Comparison of ENCODE assay signal across 17 cellular contexts in genomic region chr1:201565024-201565730, GRCh38. TPM values are rescaled to one million over a fixed set of nuclear protein-coding genes. Genes with fewer than 3 reads are reported as not detected.
A peak's percentile ranks its signal among the peaks of the same experiment; 100 is the strongest.
DNase-seq lines count a peak whose midpoint lies in the region; ATAC-seq and TF ChIP-seq lines count a peak whose summit lies in the region.
"Had no signal": no experiment of that assay in that cellular context is flagged by ENCODE, and none has a peak within 500 bp of the region (broad histone marks: within the 10 kb centered on the region; RNA-seq: fewer than 3 reads in every experiment).

No MANE protein-coding gene starts in this region.

- H3K27ac ChIP-seq in esophagus squamous epithelium: peak overlapping the region in 3 of 4 donors; percentile 18 to 42 (median 36)
- H3K27ac ChIP-seq in aorta (ENCODE audit: low read depth in 1 of 2, low read length in 2 of 2): peak overlapping the region; percentile 6 to 31
- no peak overlapping the region for H3K27ac ChIP-seq in neural progenitor cell
- H3K27ac ChIP-seq: SK-N-MC had no signal

- no peak for TF ChIP-seq POLR2A in esophagus squamous epithelium (IDR thresholded peaks at IDR 0.05)

- H3K9ac ChIP-seq in neural progenitor cell: no peak overlapping the region

- H4K20me1 ChIP-seq in neural progenitor cell (ENCODE audit: low read depth): no peaks in the 10 kb centered on the region

- H2AFZ ChIP-seq in neural progenitor cell (replicated peaks): no peak overlapping the region

- TF ChIP-seq CTCF in esophagus squamous epithelium (IDR thresholded peaks at IDR 0.05) (no peak), neural progenitor cell (IDR thresholded peaks at IDR 0.05) (no peak)

- peaks cover 3 to 63% (median 13%) of the 10 kb centered on the region in 3 donors for H3K4me1 ChIP-seq in esophagus squamous epithelium
- no peaks in the 10 kb centered on the region for H3K4me1 ChIP-seq in aorta (ENCODE audit: control insufficient read depth in 1 of 2, insufficient read depth in 2 of 2, low read length in 2 of 2)
- peaks cover 12% of the 10 kb centered on the region for H3K4me1 ChIP-seq in neural progenitor cell

- H3K27me3 ChIP-seq in esophagus squamous epithelium (no peaks in the 10 kb centered on the region), aorta (ENCODE audit: control insufficient read depth in 1 of 2, insufficient read depth in 2 of 2, low read length in 1 of 2) (no peaks in the 10 kb centered on the region), neural progenitor cell (no peaks in the 10 kb centered on the region)

- H3K4me3 ChIP-seq in esophagus squamous epithelium: no peak overlapping the region
- no peak overlapping the region for H3K4me3 ChIP-seq in aorta (ENCODE audit: low read length in 2 of 2)
- H3K4me3 ChIP-seq in neural progenitor cell: no peak overlapping the region
- H3K4me3 ChIP-seq: A549, GM12878, SK-N-MC had no signal

- no peak overlapping the region for H3K27ac Mint-ChIP-seq in neural progenitor cell
- H3K27ac Mint-ChIP-seq: activated CD4-positive, alpha-beta T cell treated with anti-CD3 and anti-CD28 coated beads, Interleukin-2, amount 10 ng/mL, durations not matched to agents 24 days and 14 days; activated naive CD4-positive, alpha-beta T cell treated with anti-CD3 and anti-CD28 coated beads, Interleukin-2, amount 50 U/mL, for 72 hours; natural killer cell; stimulated activated naive B cell treated with anti-CD40 and anti-IgM and Interleukin-4, amounts not matched to agents 10 μg/mL and 1 μg/mL and 100 μg/mL, for 72 hours had no signal

- H3K36me3 ChIP-seq in esophagus squamous epithelium (no peaks in the 10 kb centered on the region), aorta (ENCODE audit: control insufficient read depth in 1 of 2, insufficient read depth in 2 of 2, low read length in 1 of 2) (no peaks in the 10 kb centered on the region), neural progenitor cell (no peaks in the 10 kb centered on the region)

- WGBS in esophagus squamous epithelium, 2 donors: 77 to 91% methylated on average over 4 to 7 of the region's 12 CpGs
- WGBS in aorta, 2 donors: 19 to 28% methylated on average over 12 of the region's 12 CpGs

- H3K4me2 ChIP-seq in neural progenitor cell: no peak overlapping the region
- H3K4me2 ChIP-seq: A549 had no signal

- no peaks in the 10 kb centered on the region for H3K79me2 ChIP-seq in neural progenitor cell (ENCODE audit: low read depth)

- H3K27me3 Mint-ChIP-seq in neural progenitor cell (ENCODE audit: insufficient read depth, low read depth): peaks cover 3% of the 10 kb centered on the region
- H3K27me3 Mint-ChIP-seq: activated CD4-positive, alpha-beta T cell treated with anti-CD3 and anti-CD28 coated beads, Interleukin-2, amount 10 ng/mL, durations not matched to agents 24 days and 14 days; stimulated activated naive B cell treated with anti-CD40 and anti-IgM and Interleukin-4, amounts not matched to agents 10 μg/mL and 1 μg/mL and 100 μg/mL, for 72 hours had no signal

- DNase-seq in left cardiac atrium (no peak), Right ventricle myocardium inferior (ENCODE audit: missing footprints) (no peak), esophagus squamous epithelium (lab: John Stamatoyannopoulos, UW) (no peak), nucleus accumbens (lab: John Stamatoyannopoulos, UW) (peak in 55 of 56 donors; percentile 53 to 97 (median 92)), aorta (peak; percentile 76 to 87), HuH-7.5 (ENCODE audit: low spot score) (no peak), neural progenitor cell (ENCODE audit: low spot score) (no peak), NCI-H2196 (lab: John Stamatoyannopoulos, UW; ENCODE audit: unreplicated experiment) (no peak)
- DNase-seq: activated CD4-positive, alpha-beta T cell treated with anti-CD3 and anti-CD28 coated beads, Interleukin-2, amount 10 ng/mL, durations not matched to agents 24 days and 14 days; kidney glomerular epithelial cell; natural killer cell; NCI-H2029 treated with DMSO at 0.1 percent for 48 hours; stimulated activated naive B cell treated with anti-CD40 and anti-IgM and Interleukin-4, amounts not matched to agents 10 μg/mL and 1 μg/mL and 100 μg/mL, for 72 hours had no signal

- H3F3A ChIP-seq in neural progenitor cell (ENCODE audit: low read depth): no peaks in the 10 kb centered on the region

- H3K9me3 Mint-ChIP-seq in neural progenitor cell: no peaks in the 10 kb centered on the region
- H3K9me3 Mint-ChIP-seq: activated CD4-positive, alpha-beta T cell treated with anti-CD3 and anti-CD28 coated beads, Interleukin-2, amount 10 ng/mL, durations not matched to agents 24 days and 14 days; activated naive CD4-positive, alpha-beta T cell treated with anti-CD3 and anti-CD28 coated beads, Interleukin-2, amount 50 U/mL, for 72 hours; natural killer cell; stimulated activated naive B cell treated with anti-CD40 and anti-IgM and Interleukin-4, amounts not matched to agents 10 μg/mL and 1 μg/mL and 100 μg/mL, for 72 hours had no signal

- intact Hi-C loops in left cardiac atrium (cut with DNase I) (no loop called here), Right ventricle myocardium inferior (cut with DNase I) (no loop called here), esophagus squamous epithelium (cut with DNase I) (no loop called here), aorta (cut with DNase I) (loop anchor here in 1 of 2 donors (2.0 kb wide), 1 partner anchor 132 kb away; no protein-coding TSS in a partner anchor)

- peaks cover 15% of the 10 kb centered on the region for H3K4me1 Mint-ChIP-seq in neural progenitor cell
- H3K4me1 Mint-ChIP-seq: activated CD4-positive, alpha-beta T cell treated with anti-CD3 and anti-CD28 coated beads, Interleukin-2, amount 10 ng/mL, durations not matched to agents 24 days and 14 days; stimulated activated naive B cell treated with anti-CD40 and anti-IgM and Interleukin-4, amounts not matched to agents 10 μg/mL and 1 μg/mL and 100 μg/mL, for 72 hours had no signal

- H3K9me3 ChIP-seq in esophagus squamous epithelium (no peaks in the 10 kb centered on the region), aorta (ENCODE audit: control insufficient read depth, low read length) (no peaks in the 10 kb centered on the region), neural progenitor cell (ENCODE audit: low read depth) (no peaks in the 10 kb centered on the region)
- H3K9me3 ChIP-seq: A549 had no signal

- H3K36me3 Mint-ChIP-seq in neural progenitor cell: no peaks in the 10 kb centered on the region
- H3K36me3 Mint-ChIP-seq: activated naive CD4-positive, alpha-beta T cell treated with anti-CD3 and anti-CD28 coated beads, Interleukin-2, amount 50 U/mL, for 72 hours; natural killer cell; stimulated activated naive B cell treated with anti-CD40 and anti-IgM and Interleukin-4, amounts not matched to agents 10 μg/mL and 1 μg/mL and 100 μg/mL, for 72 hours had no signal

- no peak overlapping the region for H3K4me3 Mint-ChIP-seq in neural progenitor cell
- H3K4me3 Mint-ChIP-seq: activated CD4-positive, alpha-beta T cell treated with anti-CD3 and anti-CD28 coated beads, Interleukin-2, amount 10 ng/mL, durations not matched to agents 24 days and 14 days; natural killer cell; stimulated activated naive B cell treated with anti-CD40 and anti-IgM and Interleukin-4, amounts not matched to agents 10 μg/mL and 1 μg/mL and 100 μg/mL, for 72 hours had no signal

- ATAC-seq in left cardiac atrium (peak; percentile 15 to 38), Right ventricle myocardium inferior (no peak), aorta (ENCODE audit: low FRiP score) (peak; percentile 62)
- ATAC-seq: A549; activated naive CD4-positive, alpha-beta T cell treated with anti-CD3 and anti-CD28 coated beads, Interleukin-2, amount 50 U/mL, for 72 hours; GM12878; natural killer cell; stimulated activated naive B cell treated with anti-CD40 and anti-IgM and Interleukin-4, amounts not matched to agents 10 μg/mL and 1 μg/mL and 100 μg/mL, for 72 hours had no signal

RNA-seq across cellular contexts. Expression of gene NAV1, which starts 26.2 kb away (rescaled TPM):
- 10 to 100 TPM; 20.7 to 34.8 TPM for total RNA-seq in left cardiac atrium
- 69.0 TPM for total RNA-seq in Right ventricle myocardium inferior
- 10 to 100 TPM; 18.1 to 25.5 (median 21.0) TPM for total RNA-seq in esophagus squamous epithelium
- 100 to 1,000 TPM; 167 to 236 TPM for total RNA-seq in aorta
- polyA plus RNA-seq in aorta: 10 to 100 TPM in 1 of 2 donors, 1 to 10 TPM in 1; 8.3 to 33.8 TPM
- total RNA-seq in neural progenitor cell (ENCODE audit: low replicate concordance): 60.7 and 83.0 TPM in 2 replicates

RNA-seq across cellular contexts. Expression of gene CSRP1, which starts 58.3 kb away (rescaled TPM):
- total RNA-seq in left cardiac atrium (100 to 1,000 TPM in 1 of 2 donors, 10 to 100 TPM in 1; 95.1 to 154 TPM), Right ventricle myocardium inferior (64.6 TPM), esophagus squamous epithelium (1,000 to 10,000 TPM in 1 of 4 donors, 100 to 1,000 TPM in 3; 243 to 1,044 (median 363) TPM), aorta (1,000 to 10,000 TPM in 1 of 2 donors, 100 to 1,000 TPM in 1; 599 to 1,490 TPM), neural progenitor cell (ENCODE audit: low replicate concordance) (2.5 and 4.1 TPM in 2 replicates)
- 100 to 1,000 TPM; 703 to 838 TPM for polyA plus RNA-seq in aorta

Comparison
In these comparisons a context has a peak if more than half of its experiments do, and no peak if none do; other contexts are left out.
1. DNase-seq: peak in nucleus accumbens (55 of 56) and aorta (2 of 2); none in left cardiac atrium (single experiment), Right ventricle myocardium inferior (single experiment), esophagus squamous epithelium (single experiment), HuH-7.5 (single experiment), neural progenitor cell (single experiment) and NCI-H2196 (single experiment).
2. RNA of gene CSRP1, which starts 58.3 kb away (total RNA-seq): 599 to 1,490 TPM in aorta, 243 to 1,044 TPM in esophagus squamous epithelium, 95.1 to 154 TPM in left cardiac atrium and 64.6 TPM in Right ventricle myocardium inferior (single experiment); 2.5 to 4.1 TPM in neural progenitor cell; every median in the first group is over 10 times any median in the second.